ENCODE assay signal across 29 cellular contexts in genomic region chr4:91894006-91894405, GRCh38.
"Had no signal": no experiment of that assay in that cellular context is flagged by ENCODE, and none has a peak within 500 bp of the region (broad histone marks: within the 10 kb centered on the region; RNA-seq: fewer than 3 reads in every experiment).

No MANE protein-coding gene starts in this region.

- DNase-seq: natural killer cell; occipital lobe; ovary; posterior cingulate gyrus; psoas muscle; right cardiac atrium; right lobe of liver; sigmoid colon; stimulated activated CD4-positive, alpha-beta T cell treated with anti-CD3 and anti-CD28 coated beads, Interleukin-15, amount 100 ng/mL, for 24 hours; stimulated activated CD4-positive, alpha-beta T cell treated with anti-CD3 and anti-CD28 coated beads, Interleukin-2, amount 100 ng/mL, for 24 hours; stimulated activated CD4-positive, alpha-beta T cell treated with anti-CD3 and anti-CD28 coated beads, Interleukin-2, amount 100 ng/mL, for 48 hours; stimulated activated CD4-positive, alpha-beta T cell treated with anti-CD3 and anti-CD28 coated beads, Interleukin-4, amount 100 ng/mL, for 24 hours; stimulated activated naive B cell treated with anti-CD40 and anti-IgM and Interleukin-4, amounts not matched to agents 10 μg/mL and 1 μg/mL and 100 μg/mL, for 72 hours; stimulated activated naive CD4-positive, alpha-beta T cell treated with Interleukin-2 at 50 U/mL for 16 hours; stomach; thyroid gland; trophoblast cell; upper lobe of left lung had no signal

- H3K27ac Mint-ChIP-seq: natural killer cell; nephron; neural progenitor cell; progenitor cell of endocrine pancreas; stimulated activated effector memory CD8-positive, alpha-beta T cell treated with anti-CD3 and anti-CD28 coated beads, Interleukin-12 subunit alpha, Interleukin-12 subunit beta, amount 100 ng/mL, for 72 hours; stimulated activated naive B cell treated with anti-CD40 and anti-IgM and Interleukin-4, amounts not matched to agents 10 μg/mL and 1 μg/mL and 100 μg/mL, for 72 hours; stimulated activated naive CD8-positive, alpha-beta T cell treated with anti-CD3 and anti-CD28 coated beads, Interleukin-15, Interleukin-2, amounts not matched to agents 100 ng/mL and 50 ng/mL, for 24 hours had no signal

- H3K27me3 Mint-ChIP-seq: progenitor cell of endocrine pancreas; stimulated activated naive B cell treated with anti-CD40 and anti-IgM and Interleukin-4, amounts not matched to agents 10 μg/mL and 1 μg/mL and 100 μg/mL, for 72 hours; stimulated activated naive CD8-positive, alpha-beta T cell treated with anti-CD3 and anti-CD28 coated beads, Interleukin-15, Interleukin-2, amounts not matched to agents 100 ng/mL and 50 ng/mL, for 24 hours had no signal

- H3K27me3 ChIP-seq: neural progenitor cell, ovary, right lobe of liver, sigmoid colon, stomach, thyroid gland, tibial nerve, upper lobe of left lung, vagina had no signal

- H3K36me3 ChIP-seq: neural progenitor cell, ovary, right lobe of liver, sigmoid colon, stomach, thoracic aorta, thyroid gland, tibial nerve, upper lobe of left lung, vagina had no signal

- H3K4me2 ChIP-seq: neural progenitor cell had no signal

- FAIRE-seq: small intestine, urothelium cell line had no signal

- H3K36me3 Mint-ChIP-seq: natural killer cell; neural progenitor cell; stimulated activated effector memory CD8-positive, alpha-beta T cell treated with anti-CD3 and anti-CD28 coated beads, Interleukin-12 subunit alpha, Interleukin-12 subunit beta, amount 100 ng/mL, for 72 hours; stimulated activated naive B cell treated with anti-CD40 and anti-IgM and Interleukin-4, amounts not matched to agents 10 μg/mL and 1 μg/mL and 100 μg/mL, for 72 hours had no signal

- H3K4me1 ChIP-seq: neural progenitor cell, parathyroid adenoma, psoas muscle, right lobe of liver, sigmoid colon, stomach, thyroid gland, tibial nerve, upper lobe of left lung, vagina had no signal

- H3K9me3 ChIP-seq: ovary, psoas muscle, right lobe of liver, sigmoid colon, stomach, thoracic aorta, thyroid gland, tibial nerve, vagina had no signal

- H3K4me1 Mint-ChIP-seq: natural killer cell; nephron; neural progenitor cell; stimulated activated effector memory CD8-positive, alpha-beta T cell treated with anti-CD3 and anti-CD28 coated beads, Interleukin-12 subunit alpha, Interleukin-12 subunit beta, amount 100 ng/mL, for 72 hours; stimulated activated naive B cell treated with anti-CD40 and anti-IgM and Interleukin-4, amounts not matched to agents 10 μg/mL and 1 μg/mL and 100 μg/mL, for 72 hours had no signal

- H3K4me3 ChIP-seq: neural progenitor cell, ovary, psoas muscle, right lobe of liver, sigmoid colon, stomach, thoracic aorta, thyroid gland, tibial nerve, upper lobe of left lung, vagina had no signal

- H2AFZ ChIP-seq: neural progenitor cell, parathyroid adenoma had no signal

- H3K79me2 ChIP-seq: parathyroid adenoma had no signal

- H3K9me3 Mint-ChIP-seq: nephron, neural progenitor cell had no signal

- H3K27ac ChIP-seq: neural progenitor cell, ovary, parathyroid adenoma, psoas muscle, right lobe of liver, sigmoid colon, stomach, thoracic aorta, thyroid gland, tibial nerve, upper lobe of left lung, vagina had no signal

- H3K9ac ChIP-seq: neural progenitor cell, parathyroid adenoma had no signal

- H3K4me3 Mint-ChIP-seq: natural killer cell; nephron; neural progenitor cell; stimulated activated effector memory CD8-positive, alpha-beta T cell treated with anti-CD3 and anti-CD28 coated beads, Interleukin-12 subunit alpha, Interleukin-12 subunit beta, amount 100 ng/mL, for 72 hours; stimulated activated naive B cell treated with anti-CD40 and anti-IgM and Interleukin-4, amounts not matched to agents 10 μg/mL and 1 μg/mL and 100 μg/mL, for 72 hours; stimulated activated naive CD8-positive, alpha-beta T cell treated with anti-CD3 and anti-CD28 coated beads, Interleukin-15, Interleukin-2, amounts not matched to agents 100 ng/mL and 50 ng/mL, for 24 hours had no signal
